8 cellular contexts compared by ENCODE assay signal in genomic region chr5:88883059-88883565, GRCh38. TPM values are rescaled to one million over a fixed set of nuclear protein-coding genes. Genes with fewer than 3 reads are reported as not detected.
A peak's percentile ranks its signal among the peaks of the same experiment; 100 is the strongest.
DNase-seq lines count a peak whose midpoint lies in the region; ATAC-seq and TF ChIP-seq lines count a peak whose summit lies in the region.

Gene MEF2C, minus strand, starts transcription at chr5:88883184. Its CDS starts 59,396 bp downstream, at chr5:88823788.

- H3K4me3 Mint-ChIP-seq in stimulated activated effector memory CD8-positive, alpha-beta T cell treated with anti-CD3 and anti-CD28 coated beads, Interleukin-12 subunit alpha, Interleukin-12 subunit beta, amount 100 ng/mL, for 72 hours, result peak within 1 kb of the TSS; percentile 74

- peaks cover 21% of the 10 kb centered on the region for H3K4me1 Mint-ChIP-seq in stimulated activated effector memory CD8-positive, alpha-beta T cell treated with anti-CD3 and anti-CD28 coated beads, Interleukin-12 subunit alpha, Interleukin-12 subunit beta, amount 100 ng/mL, for 72 hours

- H3K27ac Mint-ChIP-seq in stimulated activated effector memory CD8-positive, alpha-beta T cell treated with anti-CD3 and anti-CD28 coated beads, Interleukin-12 subunit alpha, Interleukin-12 subunit beta, amount 100 ng/mL, for 72 hours, result peak within 1 kb of the TSS; percentile 23

- peak; percentile 76 for DNase-seq in D341Med (ENCODE audit: low spot score)
- peak; percentile 84 for DNase-seq in LoVo (ENCODE audit: low spot score)
- peak; percentile 83 to 94 for DNase-seq in dermis microvascular lymphatic vessel endothelial cell (ENCODE audit: low read depth in 2 of 2)
- DNase-seq in left kidney (ENCODE audit: low read depth, low spot score), result peak; percentile 88
- no peak for DNase-seq in stimulated activated effector memory CD8-positive, alpha-beta T cell treated with anti-CD3 and anti-CD28 coated beads, Interleukin-12 subunit alpha, Interleukin-12 subunit beta, amount 100 ng/mL, for 72 hours (ENCODE audit: low spot score in 2 of 2)
- no peak for DNase-seq in NCI-H2196 treated with DMSO at 0.1 percent for 48 hours (lab: John Stamatoyannopoulos, UW; ENCODE audit: unreplicated experiment)

- ATAC-seq in GM21367 (IDR thresholded peaks at IDR 0.05; ENCODE audit: unreplicated experiment) (peak; percentile 29), SK-N-SH treated with all-trans-retinoic acid at 6 μM for 48 hours (peak; percentile 74)
- peak; percentile 63 for ATAC-seq in stimulated activated effector memory CD8-positive, alpha-beta T cell treated with anti-CD3 and anti-CD28 coated beads, Interleukin-12 subunit alpha, Interleukin-12 subunit beta, amount 100 ng/mL, for 72 hours

- no peaks in the 10 kb centered on the region for H3K36me3 Mint-ChIP-seq in stimulated activated effector memory CD8-positive, alpha-beta T cell treated with anti-CD3 and anti-CD28 coated beads, Interleukin-12 subunit alpha, Interleukin-12 subunit beta, amount 100 ng/mL, for 72 hours

- no peaks in the 10 kb centered on the region for H3K9me3 Mint-ChIP-seq in stimulated activated effector memory CD8-positive, alpha-beta T cell treated with anti-CD3 and anti-CD28 coated beads, Interleukin-12 subunit alpha, Interleukin-12 subunit beta, amount 100 ng/mL, for 72 hours

TF ChIP-seq in SK-N-SH treated with all-trans-retinoic acid at 6 μM for 48 hours, 23 proteins besides CTCF, POLR2A, EP300 and RAD21:
- peak; percentile 18; the same call in 1 of the 2 replicates for TF ChIP-seq ZNF70 (CRISPR knock-in tag; IDR thresholded peaks at IDR 0.05)
- TF ChIP-seq CSDC2 (CRISPR knock-in tag; IDR thresholded peaks at IDR 0.05), result peak; percentile 98
- TF ChIP-seq ZFP30 (CRISPR knock-in tag; IDR thresholded peaks at IDR 0.05), result peak; percentile 32; the same call in 1 of the 2 replicates
- TF ChIP-seq ZFP3 (CRISPR knock-in tag; IDR thresholded peaks at IDR 0.05), result peak; percentile 86
- TF ChIP-seq TOX (CRISPR knock-in tag; IDR thresholded peaks at IDR 0.05; ENCODE audit: borderline replicate concordance), result no peak
- TF ChIP-seq GLIS3 (CRISPR knock-in tag; IDR thresholded peaks at IDR 0.05), result no peak
- TF ChIP-seq BACH2 (CRISPR knock-in tag; IDR thresholded peaks at IDR 0.05; ENCODE audit: borderline replicate concordance), result peak; percentile 85; the same call in 1 of the 2 replicates
- TF ChIP-seq TSHZ2 (CRISPR knock-in tag; IDR thresholded peaks at IDR 0.05), result peak; percentile 97
- peak; percentile 99 for TF ChIP-seq SNAI2 (CRISPR knock-in tag; IDR thresholded peaks at IDR 0.05)
- TF ChIP-seq OSR1 (CRISPR knock-in tag; IDR thresholded peaks at IDR 0.05), result peak; percentile 91; the same call in 1 of the 2 replicates
- TF ChIP-seq TCF4 (CRISPR knock-in tag; IDR thresholded peaks at IDR 0.05; ENCODE audit: borderline replicate concordance), result no peak

RNA-seq across cellular contexts. Expression of gene MEF2C, which starts in this region (rescaled TPM):
- total RNA-seq in dermis microvascular lymphatic vessel endothelial cell, result 118 and 159 TPM in 2 replicates

Comparison
In these comparisons a context has a peak if more than half of its experiments do, and no peak if none do; other contexts are left out.
1. DNase-seq: peak in D341Med (single experiment), LoVo (single experiment), dermis microvascular lymphatic vessel endothelial cell (2 of 2) and left kidney (single experiment); none in stimulated activated effector memory CD8-positive, alpha-beta T cell treated with anti-CD3 and anti-CD28 coated beads, Interleukin-12 subunit alpha, Interleukin-12 subunit beta, amount 100 ng/mL, for 72 hours (0 of 2) and NCI-H2196 treated with DMSO at 0.1 percent for 48 hours (single experiment).
2. Peak in every context shown above with its lines, with median percentiles within 50 percentile points of each other: ATAC-seq.